In the genomic region with DNA sequence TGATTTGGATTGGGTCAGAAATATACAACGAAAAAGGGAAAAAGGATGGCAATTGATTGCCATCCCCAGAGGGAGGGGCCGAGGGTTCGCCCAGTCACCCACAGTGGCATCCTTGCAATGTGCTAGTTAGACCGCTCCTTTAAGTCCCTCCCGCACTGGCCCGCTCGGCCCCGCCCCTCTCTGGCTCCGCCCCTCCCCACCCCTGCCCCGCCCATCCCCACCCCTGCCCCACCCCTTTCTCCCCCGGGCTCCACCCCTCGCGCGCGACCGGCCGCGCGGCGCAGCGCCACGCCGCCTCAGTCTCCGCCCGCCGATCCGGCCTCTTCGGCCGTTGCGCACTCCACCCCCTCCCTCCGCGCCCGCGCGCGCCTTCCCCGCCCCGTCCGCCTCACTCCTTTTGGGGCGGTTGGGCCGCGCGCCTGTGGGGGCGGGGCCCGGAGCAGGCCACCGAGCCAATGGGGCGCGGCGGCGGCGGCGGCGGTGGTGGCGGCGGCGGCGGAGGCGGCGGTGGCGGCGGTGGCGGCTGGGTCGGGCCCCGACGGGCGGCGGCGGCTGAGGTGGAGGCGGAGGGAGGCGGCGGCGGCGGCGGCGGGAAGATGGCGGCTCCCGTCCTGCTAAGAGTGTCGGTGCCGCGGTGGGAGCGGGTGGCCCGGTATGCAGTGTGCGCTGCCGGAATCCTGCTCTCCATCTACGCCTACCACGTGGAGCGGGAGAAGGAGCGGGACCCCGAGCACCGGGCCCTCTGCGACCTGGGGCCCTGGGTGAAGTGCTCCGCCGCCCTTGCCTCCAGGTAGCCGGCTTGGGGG, we compare ENCODE assay signal across 8 cellular contexts. TPM values are rescaled to one million over a fixed set of nuclear protein-coding genes. Genes with fewer than 3 reads are reported as not detected.
DNase-seq lines count a peak whose midpoint lies in the region; ATAC-seq and TF ChIP-seq lines count a peak whose summit lies in the region.

TSS of gene VKORC1L1 (plus strand) at position 299 of the 806 bp plus-strand sequence. CDS start at position 597, 298 bp downstream.

- no peaks in the 10 kb centered on the region for H3K27me3 Mint-ChIP-seq in activated T-cell treated with anti-CD3 and anti-CD28 coated beads, Interleukin-2, amount 50 U/mL, for 24 hours

- H3K4me1 ChIP-seq in Panc1 (ENCODE audit: control insufficient read depth, insufficient read depth, low read length) (peaks cover 3% of the 10 kb centered on the region; the same call in 1 of the 2 replicates), esophagus (ENCODE audit: control insufficient read depth in 2 of 2, insufficient read depth in 2 of 2, low read length in 1 of 2) (no peaks in the 10 kb centered on the region), mucosa of stomach (ENCODE audit: control insufficient read depth, insufficient read depth, low read length) (no peaks in the 10 kb centered on the region)

- POLR2A ChIA-PET in Panc1 (lab: Charles Lee), result no interaction called here

- H3K27me3 ChIP-seq in Panc1 (ENCODE audit: control insufficient read depth, insufficient read depth, low read length), result no peaks in the 10 kb centered on the region
- H3K27me3 ChIP-seq in esophagus (ENCODE audit: control insufficient read depth in 1 of 2, insufficient read depth in 2 of 2, low read length in 2 of 2), result no peaks in the 10 kb centered on the region
- H3K27me3 ChIP-seq in mucosa of stomach (ENCODE audit: control insufficient read depth, insufficient read depth, low read length), result no peaks in the 10 kb centered on the region

- peak within 1 kb of the TSS; percentile 90 for H3K4me3 Mint-ChIP-seq in activated T-cell treated with anti-CD3 and anti-CD28 coated beads, Interleukin-2, amount 50 U/mL, for 24 hours

- H3K27ac ChIP-seq in Panc1 (ENCODE audit: low read length) (peak within 1 kb of the TSS; percentile 72), esophagus (ENCODE audit: low read depth in 2 of 2, low read length in 1 of 2) (peak within 1 kb of the TSS; percentile 72 to 82)

- intact Hi-C loops in Panc1 (cut with micrococcal nuclease; ENCODE audit: unreplicated experiment), result no loop called here

- in situ Hi-C loops in Panc1 (cut with HindIII; ENCODE audit: low pct_unique_long_range_greater_than_20kb, low sequenced_read_pairs), result no loop called here

- CTCF ChIA-PET in Panc1 (lab: Charles Lee), result no interaction called here

- H3K36me3 Mint-ChIP-seq in activated T-cell treated with anti-CD3 and anti-CD28 coated beads, Interleukin-2, amount 50 U/mL, for 24 hours (ENCODE audit: low read depth), result peaks cover 22% of the 10 kb centered on the region

- ATAC-seq in GM21717 (IDR thresholded peaks at IDR 0.05; ENCODE audit: unreplicated experiment), result peak; percentile 83
- ATAC-seq in Panc1, result peak; percentile 97

- peaks cover 9% of the 10 kb centered on the region for H3K4me1 Mint-ChIP-seq in activated T-cell treated with anti-CD3 and anti-CD28 coated beads, Interleukin-2, amount 50 U/mL, for 24 hours (ENCODE audit: low read depth)

- no peak for TF ChIP-seq CTCF in Panc1 (IDR thresholded peaks at IDR 0.05)

- DNase-seq in DMS153 treated with DMSO at 0.1 percent for 48 hours (lab: John Stamatoyannopoulos, UW; ENCODE audit: unreplicated experiment) (peak; percentile 85), Panc1 (ENCODE audit: low read depth, low spot score) (peak; percentile 50)
- DNase-seq in Jurkat, Clone E6-1 (ENCODE audit: low read depth, low spot score), result peak; percentile 84
- peak; percentile 97 for DNase-seq in activated T-cell treated with anti-CD3 and anti-CD28 coated beads, Interleukin-2, amount 50 U/mL, for 24 hours
- peak; percentile 85 to 92 for DNase-seq in stimulated activated CD8-positive, alpha-beta memory T cell treated with anti-CD3 and anti-CD28 coated beads, Interleukin-4, amount 100 ng/mL, for 4 hours (ENCODE audit: low read depth in 2 of 2, low spot score in 1 of 2)

- peak within 1 kb of the TSS; percentile 87 for H3K27ac Mint-ChIP-seq in activated T-cell treated with anti-CD3 and anti-CD28 coated beads, Interleukin-2, amount 50 U/mL, for 24 hours

- H3K36me3 ChIP-seq in Panc1 (ENCODE audit: control insufficient read depth, insufficient read depth, low read length), result no peaks in the 10 kb centered on the region
- H3K36me3 ChIP-seq in esophagus (ENCODE audit: control insufficient read depth in 2 of 2, insufficient read depth in 2 of 2, low read length in 1 of 2), result no peaks in the 10 kb centered on the region
- H3K36me3 ChIP-seq in mucosa of stomach (ENCODE audit: control insufficient read depth, insufficient read depth, low read length), result no peaks in the 10 kb centered on the region

- peak within 1 kb of the TSS; percentile 69 for H3K4me3 ChIP-seq in Jurkat, Clone E6-1 (ENCODE audit: low read length)
- H3K4me3 ChIP-seq in Panc1 (ENCODE audit: low read depth in 2 of 2, low read length in 2 of 2) (peak within 1 kb of the TSS; percentile 69 to 83), esophagus (ENCODE audit: low read depth in 1 of 2, low read length in 2 of 2) (peak within 1 kb of the TSS; percentile 64 to 94), mucosa of stomach (ENCODE audit: low read length) (peak within 1 kb of the TSS; percentile 41)

- peak within 1 kb of the TSS; percentile 64 for H3K9ac ChIP-seq in mucosa of stomach (ENCODE audit: low read length)

- BruUV-seq in Panc1 (replicated peaks; lab: Mats Ljungman, UMichigan), result no TSS peak

- 0% methylated on average over 27 to 94 of the region's 94 CpGs for WGBS in esophagus, 2 donors

- H3K9me3 ChIP-seq in Panc1 (ENCODE audit: control insufficient read depth, insufficient read depth, low read depth, low read length), result no peaks in the 10 kb centered on the region
- H3K9me3 ChIP-seq in esophagus (ENCODE audit: control insufficient read depth in 2 of 2, insufficient read depth in 1 of 2, low read depth in 1 of 2, low read length in 1 of 2), result no peaks in the 10 kb centered on the region
- H3K9me3 ChIP-seq in mucosa of stomach (ENCODE audit: control insufficient read depth, low read length), result no peaks in the 10 kb centered on the region

- H3K9me3 Mint-ChIP-seq in activated T-cell treated with anti-CD3 and anti-CD28 coated beads, Interleukin-2, amount 50 U/mL, for 24 hours, result no peaks in the 10 kb centered on the region

RNA-seq across cellular contexts. Expression of gene VKORC1L1, which starts in this region (rescaled TPM):
- 21.1 TPM for polyA plus RNA-seq in Jurkat, Clone E6-1 (2012; ENCODE audit: insufficient read depth, insufficient read length)
- 45.5 TPM for total RNA-seq in Panc1 (2021; ENCODE audit: unreplicated experiment)
- 21.7 TPM for polyA plus RNA-seq in Panc1 (2012; ENCODE audit: insufficient read length)
- polyA plus RNA-seq in esophagus, result 1 to 10 TPM; 7.3 to 8.8 TPM

Comparison
In these comparisons a context has a peak if more than half of its experiments do, and no peak if none do; other contexts are left out.
1. Peak in every context shown above with its lines: DNase-seq, ATAC-seq, H3K4me3 ChIP-seq and H3K27ac ChIP-seq.